ENCODE assay signal across 25 cellular contexts in genomic region chr4:109215511-109215910, GRCh38.
"Had no signal": no experiment of that assay in that cellular context is flagged by ENCODE, and none has a peak within 500 bp of the region (broad histone marks: within the 10 kb centered on the region; RNA-seq: fewer than 3 reads in every experiment).

No MANE protein-coding gene starts in this region.

- H3K9me3 Mint-ChIP-seq: dendritic cell treated with granulocyte-macrophage colony-stimulating factor and Interleukin-4, amounts not matched to agents 40 ng/mL and 50 ng/mL, for 4 days; immature natural killer cell; naive thymus-derived CD8-positive, alpha-beta T cell; stimulated activated effector memory CD8-positive, alpha-beta T cell treated with anti-CD3 and anti-CD28 coated beads, Interleukin-12 subunit alpha, Interleukin-12 subunit beta, amount 100 ng/mL, for 72 hours had no signal

- H3K9me3 ChIP-seq: colonic mucosa, pancreas, right atrium auricular region, stomach, thyroid gland, vagina had no signal

- H3K4me1 ChIP-seq: colonic mucosa, pancreas, right atrium auricular region, stomach, thyroid gland had no signal

- H3K36me3 Mint-ChIP-seq: immature natural killer cell; naive thymus-derived CD8-positive, alpha-beta T cell; stimulated activated effector memory CD8-positive, alpha-beta T cell treated with anti-CD3 and anti-CD28 coated beads, Interleukin-12 subunit alpha, Interleukin-12 subunit beta, amount 100 ng/mL, for 72 hours had no signal

- H3K4me3 ChIP-seq: colonic mucosa, lung, pancreas, right atrium auricular region, stomach, thyroid gland, vagina had no signal

- H3K27me3 ChIP-seq: colonic mucosa, pancreas, right atrium auricular region, stomach, thyroid gland, vagina had no signal

- H3K27me3 Mint-ChIP-seq: dendritic cell treated with granulocyte-macrophage colony-stimulating factor and Interleukin-4, amounts not matched to agents 40 ng/mL and 50 ng/mL, for 4 days had no signal

- DNase-seq: cerebellar nuclear complex; colonic mucosa; effector memory CD4-positive, alpha-beta T cell; erythroblast; hypothalamus; immature natural killer cell; islet precursor cell; kidney glomerular epithelial cell; mesendoderm; naive thymus-derived CD8-positive, alpha-beta T cell; occipital lobe; pancreas; stimulated activated CD4-positive, alpha-beta T cell treated with anti-CD3 and anti-CD28 coated beads, Interleukin-2, amount 100 ng/mL, for 24 hours; stimulated activated CD4-positive, alpha-beta T cell treated with anti-CD3 and anti-CD28 coated beads, Interleukin-4, amount 100 ng/mL, for 24 hours; stimulated activated naive CD4-positive, alpha-beta T cell treated with Interleukin-2 at 50 U/mL for 16 hours; stomach; thyroid gland; trophoblast cell had no signal

- FAIRE-seq: frontal cortex, pancreas had no signal

- H3K4me3 Mint-ChIP-seq: dendritic cell treated with granulocyte-macrophage colony-stimulating factor and Interleukin-4, amounts not matched to agents 40 ng/mL and 50 ng/mL, for 4 days; immature natural killer cell; naive thymus-derived CD8-positive, alpha-beta T cell; stimulated activated effector memory CD8-positive, alpha-beta T cell treated with anti-CD3 and anti-CD28 coated beads, Interleukin-12 subunit alpha, Interleukin-12 subunit beta, amount 100 ng/mL, for 72 hours had no signal

- H3K36me3 ChIP-seq: colonic mucosa, pancreas, right atrium auricular region, stomach, thyroid gland, vagina had no signal

- ATAC-seq: naive thymus-derived CD8-positive, alpha-beta T cell; pancreas; sciatic nerve; stimulated activated effector memory CD8-positive, alpha-beta T cell treated with anti-CD3 and anti-CD28 coated beads, Interleukin-12 subunit alpha, Interleukin-12 subunit beta, amount 100 ng/mL, for 72 hours had no signal

- H3K4me1 Mint-ChIP-seq: immature natural killer cell; naive thymus-derived CD8-positive, alpha-beta T cell; stimulated activated effector memory CD8-positive, alpha-beta T cell treated with anti-CD3 and anti-CD28 coated beads, Interleukin-12 subunit alpha, Interleukin-12 subunit beta, amount 100 ng/mL, for 72 hours had no signal

- H3K27ac ChIP-seq: colonic mucosa, pancreas, right atrium auricular region, stomach, thyroid gland, vagina had no signal

- H3K27ac Mint-ChIP-seq: dendritic cell treated with granulocyte-macrophage colony-stimulating factor and Interleukin-4, amounts not matched to agents 40 ng/mL and 50 ng/mL, for 4 days; immature natural killer cell; naive thymus-derived CD8-positive, alpha-beta T cell; stimulated activated effector memory CD8-positive, alpha-beta T cell treated with anti-CD3 and anti-CD28 coated beads, Interleukin-12 subunit alpha, Interleukin-12 subunit beta, amount 100 ng/mL, for 72 hours had no signal
